In the genomic region with DNA sequence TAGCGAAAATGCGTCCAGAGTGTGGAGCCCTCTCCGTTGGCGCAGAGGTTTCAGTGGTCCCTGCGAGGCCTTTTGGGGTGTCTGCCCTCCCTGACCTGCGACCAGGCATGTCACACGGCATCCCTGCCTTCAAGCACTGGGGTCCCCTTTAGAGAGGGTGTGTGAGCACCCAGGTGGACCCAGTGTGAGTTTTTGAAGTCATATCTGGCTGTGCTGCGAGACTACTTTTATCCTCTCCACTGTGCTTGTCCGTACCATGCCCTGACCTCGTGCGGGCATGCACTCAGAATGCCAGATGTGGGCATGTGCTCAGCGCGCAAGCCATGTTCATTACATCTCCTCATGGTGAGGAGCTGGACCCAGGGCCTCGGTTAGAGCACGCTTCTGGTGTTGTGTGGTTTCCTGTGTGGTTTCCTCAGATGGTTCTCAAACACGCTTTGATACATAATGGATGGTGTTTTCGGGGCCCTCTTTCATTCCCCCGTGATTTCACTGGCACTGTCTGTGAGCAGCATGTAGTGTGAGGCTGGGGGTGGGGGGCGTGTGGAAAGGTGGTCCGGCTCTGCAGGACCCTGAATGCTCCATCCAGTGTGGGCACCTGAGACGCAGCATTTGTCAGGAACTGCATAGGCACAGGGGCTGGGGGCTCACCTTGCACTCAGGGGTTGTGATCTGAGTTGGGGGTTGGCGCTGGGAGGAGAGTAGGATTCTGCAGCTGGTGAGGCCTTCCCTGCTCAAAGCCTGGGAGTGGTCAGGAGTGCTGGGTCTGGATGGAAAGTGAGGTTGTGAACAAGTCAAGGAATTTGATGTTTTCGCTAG, we compare ENCODE assay signal across 9 cellular contexts. TPM values are rescaled to one million over a fixed set of nuclear protein-coding genes. Genes with fewer than 3 reads are reported as not detected.
DNase-seq lines count a peak whose midpoint lies in the region; ATAC-seq and TF ChIP-seq lines count a peak whose summit lies in the region.
"Had no signal": no experiment of that assay in that cellular context is flagged by ENCODE, and none has a peak within 500 bp of the region (broad histone marks: within the 10 kb centered on the region; RNA-seq: fewer than 3 reads in every experiment).

No MANE protein-coding gene starts in this region.

- H3K9me3 Mint-ChIP-seq in brain: peaks cover 0 to 6% (median 0%) of the 10 kb centered on the region in 5 experiments
- no peaks in the 10 kb centered on the region for H3K9me3 Mint-ChIP-seq in osteocyte (ENCODE audit: unreplicated experiment)

- no peaks in the 10 kb centered on the region for H3K9me2 ChIP-seq in DOHH2 (replicated peaks; ENCODE audit: control insufficient read depth, low read length)

- H3K36me3 ChIP-seq in DOHH2 (ENCODE audit: control insufficient read depth, low read length): peaks cover 64% of the 10 kb centered on the region

- H3K27me3 Mint-ChIP-seq in brain: peaks cover 4% of the 10 kb centered on the region
- H3K27me3 Mint-ChIP-seq in osteocyte (ENCODE audit: unreplicated experiment): no peaks in the 10 kb centered on the region

- peaks cover 10% of the 10 kb centered on the region for H3F3A ChIP-seq in DOHH2 (ENCODE audit: control insufficient read depth, insufficient read depth)

- H3K27me3 ChIP-seq in DOHH2 (ENCODE audit: control insufficient read depth, low read length): no peaks in the 10 kb centered on the region

- H3K27ac ChIP-seq in DOHH2 (ENCODE audit: low read depth, low read length): no peak overlapping the region

- DNase-seq in NB4 (ENCODE audit: low read depth) (peak; percentile 71), osteocyte (ENCODE audit: extremely low spot score, unreplicated experiment) (peak; percentile 82), kidney tubule cell (ENCODE audit: low spot score) (no peak)
- DNase-seq in central memory CD4-positive, alpha-beta T cell: no peak
- DNase-seq: stimulated activated CD8-positive, alpha-beta memory T cell treated with anti-CD3 and anti-CD28 coated beads, Interleukin-4, amount 100 ng/mL, for 48 hours had no signal

- peak overlapping the region in 2 of 5 experiments; percentile 43 to 66 for H3K27ac Mint-ChIP-seq in brain
- no peak overlapping the region for H3K27ac Mint-ChIP-seq in osteocyte (ENCODE audit: unreplicated experiment)

- peaks cover 68% of the 10 kb centered on the region for H3K79me2 ChIP-seq in DOHH2 (ENCODE audit: control insufficient read depth, low read length)

- peaks cover 27% of the 10 kb centered on the region for H3K4me1 ChIP-seq in DOHH2 (ENCODE audit: control insufficient read depth, low read length)

- ATAC-seq in HG03108 (IDR thresholded peaks at IDR 0.05; ENCODE audit: unreplicated experiment) (no peak), GM19324 (IDR thresholded peaks at IDR 0.05; ENCODE audit: low FRiP score, unreplicated experiment) (no peak)

- no peaks in the 10 kb centered on the region for H3K9me3 ChIP-seq in DOHH2 (ENCODE audit: control insufficient read depth, insufficient read depth, low read length)

- peaks cover 20% of the 10 kb centered on the region for H3K4me1 Mint-ChIP-seq in brain
- peaks cover 19% of the 10 kb centered on the region for H3K4me1 Mint-ChIP-seq in osteocyte (ENCODE audit: unreplicated experiment)

- peak overlapping the region; percentile 76 for H3K4me2 ChIP-seq in DOHH2 (ENCODE audit: low read length)

- TF ChIP-seq CTCF in DOHH2 (IDR thresholded peaks at IDR 0.05; ENCODE audit: low read depth, low read length, poor library complexity, severe bottlenecking) (no peak), NB4 (IDR thresholded peaks at IDR 0.05; ENCODE audit: low read depth, low read length) (no peak), brain (conservative IDR thresholded peaks at IDR 0.05) (no peak), osteocyte (IDR thresholded peaks at IDR 0.05) (no peak)

- H3K4me3 ChIP-seq in DOHH2 (ENCODE audit: low read length): peak overlapping the region; percentile 94
- peak overlapping the region; percentile 77 for H3K4me3 ChIP-seq in NB4 (ENCODE audit: low read depth, low read length)

- no peak for TF ChIP-seq POLR2A in NB4 (IDR thresholded peaks at IDR 0.05; ENCODE audit: extremely low read depth, insufficient read length)

- peak overlapping the region; percentile 90 to 93 (median 91) for H3K4me3 Mint-ChIP-seq in brain
- peak overlapping the region; percentile 42 for H3K4me3 Mint-ChIP-seq in osteocyte (ENCODE audit: unreplicated experiment)

- peaks cover 17% of the 10 kb centered on the region for H4K20me1 ChIP-seq in DOHH2 (ENCODE audit: control insufficient read depth, insufficient read depth, low read depth, low read length)

- H3K36me3 Mint-ChIP-seq in brain (peaks cover 48% of the 10 kb centered on the region), osteocyte (ENCODE audit: unreplicated experiment) (peaks cover 13% of the 10 kb centered on the region)

RNA-seq across cellular contexts. Expression of a gene that starts 2.3 kb away (rescaled TPM):
- 216 TPM for polyA plus RNA-seq in brain (ENCODE audit: insufficient read depth, low read depth, low replicate concordance)
- 66.9 and 72.1 TPM in 2 replicates for total RNA-seq in osteocyte

Comparison
In these comparisons a context has a peak if more than half of its experiments do, and no peak if none do; other contexts are left out.
1. DNase-seq: peak in NB4 (single experiment) and osteocyte (single experiment); none in central memory CD4-positive, alpha-beta T cell (single experiment) and kidney tubule cell (single experiment).